8 cellular contexts compared by ENCODE assay signal in the genomic region with DNA sequence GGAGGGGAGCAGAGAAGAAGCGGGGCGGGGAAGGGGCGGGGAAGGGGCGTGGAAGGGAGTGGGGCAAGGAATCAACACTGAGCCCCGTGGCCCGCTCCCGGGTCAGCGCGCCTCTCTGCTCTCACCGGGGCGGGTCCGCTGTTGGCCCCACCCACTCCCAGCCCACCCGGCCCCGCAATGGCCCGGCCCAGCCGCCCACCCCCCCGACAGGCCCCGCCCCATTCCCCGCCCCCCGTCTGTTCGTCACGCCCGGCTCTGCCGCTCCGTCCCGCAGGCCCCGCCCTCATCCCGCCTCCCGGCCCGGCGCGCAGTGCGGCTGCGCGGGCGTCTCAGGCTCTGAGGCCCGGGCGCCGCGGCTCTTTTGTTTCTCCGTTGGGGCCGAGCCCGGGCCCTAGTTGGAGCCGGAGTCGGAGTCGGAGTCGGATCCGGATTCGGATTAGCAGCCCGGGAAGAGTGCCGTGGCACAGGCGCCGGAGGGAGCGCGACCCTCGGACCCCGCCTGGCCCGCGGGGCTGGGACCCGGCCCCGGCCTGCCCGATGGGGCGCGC. TPM values are rescaled to one million over a fixed set of nuclear protein-coding genes. Genes with fewer than 3 reads are reported as not detected.
DNase-seq lines count a peak whose midpoint lies in the region; ATAC-seq and TF ChIP-seq lines count a peak whose summit lies in the region.

Gene ULK1, plus strand, starts transcription at position 310 of the 548 bp plus-strand sequence. CDS start 380 bp downstream, outside the sequence.

- H3K36me3 ChIP-seq in left ventricle myocardium inferior = peaks cover 16% of the 10 kb centered on the region
- H3K36me3 ChIP-seq in psoas muscle (ENCODE audit: insufficient read depth in 1 of 2, low read depth in 1 of 2) = peaks cover 0 to 4% of the 10 kb centered on the region in 2 donors

- peaks cover 4% of the 10 kb centered on the region for H3K4me1 Mint-ChIP-seq in T-helper 1 cell treated with Interleukin-12 subunit alpha and Interleukin-12 subunit beta and Interleukin-4 antibody, amounts not matched to agents 30 μg/mL and 1 μg/mL, for 36 hours (ENCODE audit: low read depth)

- H3K27me3 Mint-ChIP-seq in T-helper 1 cell treated with Interleukin-12 subunit alpha and Interleukin-12 subunit beta and Interleukin-4 antibody, amounts not matched to agents 30 μg/mL and 1 μg/mL, for 36 hours (ENCODE audit: low read depth) = no peaks in the 10 kb centered on the region

- peak within 1 kb of the TSS; percentile 82 for H3K27ac Mint-ChIP-seq in T-helper 1 cell treated with Interleukin-12 subunit alpha and Interleukin-12 subunit beta and Interleukin-4 antibody, amounts not matched to agents 30 μg/mL and 1 μg/mL, for 36 hours

- H3K9me3 ChIP-seq in left ventricle myocardium inferior (replicated peaks) (no peaks in the 10 kb centered on the region), psoas muscle (no peaks in the 10 kb centered on the region)

- 0% methylated on average over 22 to 64 of the region's 64 CpGs for WGBS in psoas muscle, 3 donors

- H3K4me3 ChIP-seq in left ventricle myocardium inferior (peak within 1 kb of the TSS; percentile 79), psoas muscle (peak within 1 kb of the TSS; percentile 78)

- DNase-seq in NCI-H1694 (lab: John Stamatoyannopoulos, UW) (peak; percentile 77), amniotic epithelial cell (ENCODE audit: low read depth) (peak; percentile 81), left ventricle myocardium inferior (peak; percentile 94), psoas muscle (peak; percentile 94 to 96), ureter (ENCODE audit: low spot score) (peak; percentile 91)

- H3K27me3 ChIP-seq in left ventricle myocardium inferior (ENCODE audit: low read depth) = no peaks in the 10 kb centered on the region
- H3K27me3 ChIP-seq in psoas muscle (ENCODE audit: insufficient read depth in 3 of 3, low read length in 2 of 3) = no peaks in the 10 kb centered on the region

- ATAC-seq in GM18499 (IDR thresholded peaks at IDR 0.05; ENCODE audit: insufficient read depth, unreplicated experiment) = peak; percentile 41
- ATAC-seq in HG02885 (IDR thresholded peaks at IDR 0.05; ENCODE audit: poor library complexity, unreplicated experiment) = peak; percentile 83
- ATAC-seq in psoas muscle = peak; percentile 62 to 69 (median 64)

- H3K4me1 ChIP-seq in left ventricle myocardium inferior = peaks cover 42% of the 10 kb centered on the region
- H3K4me1 ChIP-seq in psoas muscle = peaks cover 26% of the 10 kb centered on the region

- H3K4me3 Mint-ChIP-seq in T-helper 1 cell treated with Interleukin-12 subunit alpha and Interleukin-12 subunit beta and Interleukin-4 antibody, amounts not matched to agents 30 μg/mL and 1 μg/mL, for 36 hours = peak within 1 kb of the TSS; percentile 84

- no peaks in the 10 kb centered on the region for H3K36me3 Mint-ChIP-seq in T-helper 1 cell treated with Interleukin-12 subunit alpha and Interleukin-12 subunit beta and Interleukin-4 antibody, amounts not matched to agents 30 μg/mL and 1 μg/mL, for 36 hours (ENCODE audit: low read depth)

- no peaks in the 10 kb centered on the region for H3K9me3 Mint-ChIP-seq in T-helper 1 cell treated with Interleukin-12 subunit alpha and Interleukin-12 subunit beta and Interleukin-4 antibody, amounts not matched to agents 30 μg/mL and 1 μg/mL, for 36 hours

- peak within 1 kb of the TSS; percentile 99 for H3K27ac ChIP-seq in left ventricle myocardium inferior (replicated peaks)
- peak within 1 kb of the TSS; percentile 98 for H3K27ac ChIP-seq in psoas muscle

- TF ChIP-seq CTCF in left ventricle myocardium inferior (IDR thresholded peaks at IDR 0.05; ENCODE audit: borderline replicate concordance) (no peak), psoas muscle (IDR thresholded peaks at IDR 0.05) (no peak)

- intact Hi-C loops in left ventricle myocardium inferior (cut with micrococcal nuclease) = no loop called here
- intact Hi-C loops in psoas muscle (cut with DNase I) = no loop called here

RNA-seq across cellular contexts. Expression of gene ULK1, which starts in this region (rescaled TPM):
- total RNA-seq in left ventricle myocardium inferior (57.4 TPM), psoas muscle (10 to 100 TPM; 58.0 to 90.4 (median 68.0) TPM), ureter (31.8 TPM)
- 10 to 100 TPM in 2 of 3 donors, 1 to 10 TPM in 1; 4.1 to 47.1 (median 25.7) TPM for polyA plus RNA-seq in psoas muscle

Comparison
In these comparisons a context has a peak if more than half of its experiments do, and no peak if none do; other contexts are left out.
1. Peak in every context shown above with its lines: DNase-seq, ATAC-seq, H3K4me3 ChIP-seq and H3K27ac ChIP-seq.